Comparison of ENCODE assay signal across 2 cellular contexts in genomic region chr13:113427562-113428468, GRCh38.
TF ChIP-seq lines count a peak whose summit lies in the region.

No MANE protein-coding gene starts in this region.

TF ChIP-seq in IMR-90, 13 proteins besides CTCF, POLR2A, EP300 and RAD21:
- peak; percentile 85 for TF ChIP-seq CEBPB (IDR thresholded peaks at IDR 0.05; ENCODE audit: low read depth, low read length)
- no peak for TF ChIP-seq CHD1 (IDR thresholded peaks at IDR 0.05; ENCODE audit: low read depth, low read length)

TF ChIP-seq in H1, 55 proteins besides CTCF, POLR2A, EP300 and RAD21:
- TF ChIP-seq SP4 (IDR thresholded peaks at IDR 0.05; ENCODE audit: low read length): no peak
- TF ChIP-seq GABPA (IDR thresholded peaks at IDR 0.05; ENCODE audit: borderline replicate concordance, insufficient read depth, low read length): no peak
- TF ChIP-seq ASH2L (IDR thresholded peaks at IDR 0.05; ENCODE audit: low read length): no peak
- TF ChIP-seq POLR2AphosphoS5 (IDR thresholded peaks at IDR 0.05; ENCODE audit: low read depth, low read length): no peak
- no peak for TF ChIP-seq E2F6 (IDR thresholded peaks at IDR 0.05)
TF ChIP-seq in H1: peak in this region for 0.
